In the genomic region with DNA sequence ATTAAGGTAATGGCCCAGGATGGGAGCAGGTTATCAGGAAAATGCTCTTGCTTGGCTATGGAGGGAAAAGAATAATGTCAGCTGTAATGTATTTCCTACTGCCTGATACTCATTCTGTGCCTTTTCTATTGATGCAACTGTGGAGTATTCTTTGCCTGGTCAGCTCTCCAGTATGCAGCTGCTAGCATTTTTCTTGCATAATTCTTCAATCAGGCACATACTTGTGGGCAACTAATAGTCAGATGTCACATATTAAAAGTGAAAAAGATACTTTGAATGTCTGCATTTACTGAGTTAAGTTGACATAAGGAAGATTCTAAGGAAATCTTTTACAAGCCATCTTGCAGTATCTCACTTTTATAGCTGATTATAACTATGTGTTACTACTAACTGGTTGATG, we compare ENCODE assay signal across 1 cellular context.
TF ChIP-seq lines count a peak whose summit lies in the region.

No MANE protein-coding gene starts in this region.

TF ChIP-seq in endothelial cell of umbilical vein, 7 proteins besides CTCF, POLR2A, EP300 and RAD21:
- TF ChIP-seq MYC (IDR thresholded peaks at IDR 0.05; ENCODE audit: low read depth, low read length) (no peak), EZH2 (IDR thresholded peaks at IDR 0.05; ENCODE audit: borderline replicate concordance, low read depth, low read length, severe bottlenecking) (no peak), FOS (IDR thresholded peaks at IDR 0.05; ENCODE audit: borderline replicate concordance, insufficient read depth, low read length) (no peak), JUN (IDR thresholded peaks at IDR 0.05; ENCODE audit: borderline replicate concordance, insufficient read depth, insufficient read length, low read depth) (no peak), POLR2AphosphoS5 (IDR thresholded peaks at IDR 0.05; ENCODE audit: insufficient read depth, low read depth, low read length) (no peak), GATA2 (IDR thresholded peaks at IDR 0.05; ENCODE audit: insufficient read depth, insufficient read length, low read depth, low read length) (no peak)
- TF ChIP-seq, protein P1, sequence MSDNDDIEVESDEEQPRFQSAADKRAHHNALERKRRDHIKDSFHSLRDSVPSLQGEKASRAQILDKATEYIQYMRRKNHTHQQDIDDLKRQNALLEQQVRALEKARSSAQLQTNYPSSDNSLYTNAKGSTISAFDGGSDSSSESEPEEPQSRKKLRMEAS (IDR thresholded peaks at IDR 0.05; ENCODE audit: insufficient read depth, insufficient read length), result no peak
